26 cellular contexts compared by ENCODE assay signal in the genomic region with DNA sequence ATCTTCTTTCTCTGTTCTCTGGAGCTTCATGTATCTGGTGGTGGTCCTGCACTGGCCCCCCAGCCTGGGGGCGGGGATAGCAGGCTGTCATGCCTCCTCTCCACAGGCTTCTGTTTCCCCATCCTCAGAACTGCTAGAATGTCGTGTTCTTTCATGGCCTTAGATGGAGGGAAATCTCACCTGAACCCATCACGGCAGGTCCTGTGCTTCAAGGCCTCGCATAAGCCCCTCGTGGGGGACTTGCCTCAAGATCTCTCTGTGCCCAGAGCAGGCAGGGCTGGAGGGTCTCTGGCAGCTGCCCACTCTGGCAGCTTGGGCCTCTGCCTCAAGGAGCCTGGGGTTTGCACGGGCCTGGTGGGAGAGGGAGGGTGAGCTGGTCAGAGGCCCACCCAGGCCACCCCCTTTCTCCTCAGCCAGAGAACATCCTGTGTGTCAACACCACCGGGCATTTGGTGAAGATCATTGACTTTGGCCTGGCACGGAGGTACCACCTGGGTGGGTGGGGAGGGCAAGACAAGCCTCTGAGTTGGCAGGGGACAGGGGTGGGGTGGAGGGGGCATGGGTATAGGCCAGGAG. TPM values are rescaled to one million over a fixed set of nuclear protein-coding genes. Genes with fewer than 3 reads are reported as not detected.
"Had no signal": no experiment of that assay in that cellular context is flagged by ENCODE, and none has a peak within 500 bp of the region (broad histone marks: within the 10 kb centered on the region; RNA-seq: fewer than 3 reads in every experiment).

No MANE protein-coding gene starts in this region.

- H3K4me1 Mint-ChIP-seq: activated naive CD4-positive, alpha-beta T cell treated with anti-CD3 and anti-CD28 coated beads, Interleukin-2, amount 50 U/mL, for 24 hours; activated naive CD8-positive, alpha-beta T cell treated with anti-CD3 and anti-CD28 coated beads, Interleukin-2, amount 50 U/mL, for 24 hours had no signal

- H3K9me3 Mint-ChIP-seq: activated CD8-positive, alpha-beta T cell treated with anti-CD3 and anti-CD28 coated beads for 36 hours; activated naive CD4-positive, alpha-beta T cell treated with anti-CD3 and anti-CD28 coated beads, Interleukin-2, amount 50 U/mL, for 24 hours; activated naive CD8-positive, alpha-beta T cell treated with anti-CD3 and anti-CD28 coated beads, Interleukin-2, amount 50 U/mL, for 24 hours; T-helper 2 cell treated with Interferon-gamma antibody and Interleukin-4, amounts not matched to agents 5 μg/mL and 100 μg/mL, for 36 hours had no signal

- H3K27ac ChIP-seq: brain microvascular endothelial cell, cardiac muscle cell had no signal

- H3K36me3 ChIP-seq: brain microvascular endothelial cell, cardiac muscle cell had no signal

- H3K4me3 Mint-ChIP-seq: activated CD8-positive, alpha-beta T cell treated with anti-CD3 and anti-CD28 coated beads for 36 hours; activated naive CD4-positive, alpha-beta T cell treated with anti-CD3 and anti-CD28 coated beads, Interleukin-2, amount 50 U/mL, for 24 hours; activated naive CD8-positive, alpha-beta T cell treated with anti-CD3 and anti-CD28 coated beads, Interleukin-2, amount 50 U/mL, for 24 hours; T-helper 2 cell treated with Interferon-gamma antibody and Interleukin-4, amounts not matched to agents 5 μg/mL and 100 μg/mL, for 36 hours had no signal

- H3K36me3 Mint-ChIP-seq: activated naive CD4-positive, alpha-beta T cell treated with anti-CD3 and anti-CD28 coated beads, Interleukin-2, amount 50 U/mL, for 24 hours had no signal

- H3K27ac Mint-ChIP-seq: activated CD8-positive, alpha-beta T cell treated with anti-CD3 and anti-CD28 coated beads for 36 hours; activated naive CD4-positive, alpha-beta T cell treated with anti-CD3 and anti-CD28 coated beads, Interleukin-2, amount 50 U/mL, for 24 hours; activated naive CD8-positive, alpha-beta T cell treated with anti-CD3 and anti-CD28 coated beads, Interleukin-2, amount 50 U/mL, for 24 hours; T-helper 2 cell treated with Interferon-gamma antibody and Interleukin-4, amounts not matched to agents 5 μg/mL and 100 μg/mL, for 36 hours had no signal

- DNase-seq: activated CD4-positive, alpha-beta T cell treated with anti-CD3 and anti-CD28 coated beads for 4 hours; activated CD8-positive, alpha-beta memory T cell treated with anti-CD3 and anti-CD28 coated beads, Interleukin-2, amount 50 U/mL, for 48 hours; activated CD8-positive, alpha-beta T cell treated with anti-CD3 and anti-CD28 coated beads for 36 hours; activated effector memory CD4-positive, alpha-beta T cell treated with Interleukin-2 at 50 U/mL for 16 hours; activated naive CD4-positive, alpha-beta T cell; activated naive CD8-positive, alpha-beta T cell treated with anti-CD3 and anti-CD28 coated beads, Interleukin-2, amount 50 U/mL, for 24 hours; activated T-cell treated with anti-CD3 and anti-CD28 coated beads, Interleukin-2, amount 50 U/mL, for 1 hour; amniotic stem cell; brain microvascular endothelial cell; cerebellar nuclear complex; Karpas-422; NCI-H1105 treated with DMSO at 0.1 percent for 48 hours; NCI-H1436 treated with DMSO at 0.1 percent for 48 hours; NCI-H187; NCI-H2081; NCI-H510A treated with DMSO at 0.1 percent for 48 hours; NCI-H69; NK-92 treated with Interleukin-12 subunit alpha and Interleukin-12 subunit beta, amount 100 ng/mL, for 24 hours; SIG-M5; SW 1271 had no signal

- H3K27me3 ChIP-seq: brain microvascular endothelial cell, cardiac muscle cell had no signal

- H3K27me3 Mint-ChIP-seq: activated CD8-positive, alpha-beta T cell treated with anti-CD3 and anti-CD28 coated beads for 36 hours; activated naive CD4-positive, alpha-beta T cell treated with anti-CD3 and anti-CD28 coated beads, Interleukin-2, amount 50 U/mL, for 24 hours; activated naive CD8-positive, alpha-beta T cell treated with anti-CD3 and anti-CD28 coated beads, Interleukin-2, amount 50 U/mL, for 24 hours had no signal

- H3K4me3 ChIP-seq: cardiac muscle cell, K562 had no signal

- ATAC-seq: activated CD4-positive, CD25-positive, alpha-beta regulatory T cell treated with anti-CD3 and anti-CD28 coated beads, Interleukin-2, amount 50 U/mL, for 24 hours; activated CD8-positive, alpha-beta T cell treated with anti-CD3 and anti-CD28 coated beads for 36 hours; activated naive CD8-positive, alpha-beta T cell treated with anti-CD3 and anti-CD28 coated beads, Interleukin-2, amount 50 U/mL, for 24 hours; K562 had no signal

RNA-seq across cellular contexts. Expression of a gene that starts 11.3 kb away (rescaled TPM):
- polyA plus RNA-seq: cardiac muscle cell had no signal

RNA-seq across cellular contexts. Expression of a gene that starts 14.9 kb away (rescaled TPM):
- total RNA-seq: activated CD8-positive, alpha-beta T cell treated with anti-CD3 and anti-CD28 coated beads for 36 hours; K562; T-helper 1 cell treated with Interleukin-12 subunit alpha and Interleukin-12 subunit beta and Interleukin-4 antibody, amounts not matched to agents 30 ng/mL and 1 ng/mL, for 36 hours had no signal
- polyA plus RNA-seq: K562 had no signal

RNA-seq across cellular contexts. Expression of a gene that starts 39.8 kb away (rescaled TPM):
- total RNA-seq: activated CD8-positive, alpha-beta T cell treated with anti-CD3 and anti-CD28 coated beads for 36 hours; K562; T-helper 1 cell treated with Interleukin-12 subunit alpha and Interleukin-12 subunit beta and Interleukin-4 antibody, amounts not matched to agents 30 ng/mL and 1 ng/mL, for 36 hours had no signal

RNA-seq across cellular contexts. Expression of a gene that starts 39.9 kb away (rescaled TPM):
- total RNA-seq: activated CD8-positive, alpha-beta T cell treated with anti-CD3 and anti-CD28 coated beads for 36 hours; K562; T-helper 1 cell treated with Interleukin-12 subunit alpha and Interleukin-12 subunit beta and Interleukin-4 antibody, amounts not matched to agents 30 ng/mL and 1 ng/mL, for 36 hours had no signal
